Comparison of ENCODE assay signal across 21 cellular contexts in genomic region chr15:68672251-68672650, GRCh38.
"Had no signal": no experiment of that assay in that cellular context is flagged by ENCODE, and none has a peak within 500 bp of the region (broad histone marks: within the 10 kb centered on the region; RNA-seq: fewer than 3 reads in every experiment).

No MANE protein-coding gene starts in this region.

- DNase-seq: cortex of kidney; effector memory CD8-positive, alpha-beta T cell; gastrocnemius medialis; mesenchymal stem cell; midbrain; naive thymus-derived CD4-positive, alpha-beta T cell; right cardiac atrium; stimulated activated CD4-positive, alpha-beta T cell treated with anti-CD3 and anti-CD28 coated beads, Interleukin-15, amount 100 ng/mL, for 24 hours; stimulated activated CD4-positive, alpha-beta T cell treated with anti-CD3 and anti-CD28 coated beads, Interleukin-2, amount 100 ng/mL, for 48 hours; stimulated activated naive CD4-positive, alpha-beta T cell; stimulated activated naive CD8-positive, alpha-beta T cell treated with anti-CD3 and anti-CD28 coated beads, Interleukin-15, amount 100 ng/mL, for 72 hours; transverse colon had no signal

- H3K4me3 Mint-ChIP-seq: effector memory CD8-positive, alpha-beta T cell; naive thymus-derived CD4-positive, alpha-beta T cell; nephron; neural progenitor cell; stimulated activated naive CD8-positive, alpha-beta T cell treated with anti-CD3 and anti-CD28 coated beads, Interleukin-15, amount 100 ng/mL, for 72 hours had no signal

- H3K79me2 ChIP-seq: parathyroid adenoma had no signal

- H3K27ac Mint-ChIP-seq: effector memory CD8-positive, alpha-beta T cell; naive thymus-derived CD4-positive, alpha-beta T cell; neural progenitor cell; progenitor cell of endocrine pancreas; stimulated activated naive CD8-positive, alpha-beta T cell treated with anti-CD3 and anti-CD28 coated beads, Interleukin-15, amount 100 ng/mL, for 72 hours had no signal

- H3K36me3 ChIP-seq: gastrocnemius medialis, neural progenitor cell, suprapubic skin, transverse colon, upper lobe of right lung, uterus had no signal

- H3K9me3 ChIP-seq: gastrocnemius medialis, suprapubic skin, transverse colon, upper lobe of right lung, uterus had no signal

- H3K9me3 Mint-ChIP-seq: effector memory CD8-positive, alpha-beta T cell; naive thymus-derived CD4-positive, alpha-beta T cell; nephron; neural progenitor cell; stimulated activated naive CD8-positive, alpha-beta T cell treated with anti-CD3 and anti-CD28 coated beads, Interleukin-15, amount 100 ng/mL, for 72 hours had no signal

- H3K4me3 ChIP-seq: gastrocnemius medialis, lung, neural progenitor cell, skin epidermis, suprapubic skin, transverse colon, upper lobe of right lung, uterus had no signal

- H3K4me1 ChIP-seq: parathyroid adenoma, transverse colon, uterus had no signal

- H3K36me3 Mint-ChIP-seq: naive thymus-derived CD4-positive, alpha-beta T cell; neural progenitor cell had no signal

- H3K27ac ChIP-seq: gastrocnemius medialis, neural progenitor cell, parathyroid adenoma, skin epidermis, suprapubic skin, transverse colon, upper lobe of right lung, uterus had no signal

- H2AFZ ChIP-seq: neural progenitor cell, parathyroid adenoma had no signal

- H3K4me2 ChIP-seq: neural progenitor cell had no signal
